In the genomic region with DNA sequence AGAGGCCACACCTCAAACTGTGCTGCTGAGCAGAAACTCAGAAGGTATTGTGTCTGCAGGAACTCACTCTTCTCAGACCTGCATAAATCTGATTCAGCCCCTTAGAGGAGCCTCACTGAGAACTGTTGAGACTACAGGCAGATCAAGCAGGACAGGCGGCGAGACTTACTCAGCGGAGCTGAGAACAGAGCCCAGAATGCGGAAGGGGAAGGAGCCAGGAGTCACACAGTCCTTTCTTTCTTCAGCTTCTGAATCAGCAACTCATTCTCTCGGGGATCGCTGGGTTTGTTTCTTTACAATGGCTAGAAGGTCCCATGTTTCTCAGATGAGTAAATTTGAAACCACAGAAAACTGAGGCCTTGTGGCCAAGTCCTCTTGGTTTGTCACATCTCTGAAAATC, we compare ENCODE assay signal across 8 cellular contexts. TPM values are rescaled to one million over a fixed set of nuclear protein-coding genes. Genes with fewer than 3 reads are reported as not detected.
DNase-seq lines count a peak whose midpoint lies in the region; ATAC-seq and TF ChIP-seq lines count a peak whose summit lies in the region.

No MANE protein-coding gene starts in this region.

- no peaks in the 10 kb centered on the region for H3K27me3 ChIP-seq in ascending aorta

- H3K4me1 ChIP-seq in ascending aorta = peaks cover 0 to under 1% of the 10 kb centered on the region in 2 donors

- H3K27ac Mint-ChIP-seq in stimulated activated naive CD8-positive, alpha-beta T cell treated with anti-CD3 and anti-CD28 coated beads, Interleukin-15, Interleukin-2, amounts not matched to agents 100 ng/mL and 50 ng/mL, for 24 hours = peak overlapping the region; percentile 1
- H3K27ac Mint-ChIP-seq in activated T-helper 2 cell treated with anti-CD3 and anti-CD28 coated beads, Interferon-gamma antibody, Interleukin-2, Interleukin-4, amounts not matched to agents 10 μg/mL and 5 μg/mL and 100 μg/mL, durations not matched to agents 14 hours and 24 hours and 36 hours = no peak overlapping the region

- H3K4me3 ChIP-seq in ascending aorta = no peak overlapping the region

- H3K9me3 Mint-ChIP-seq in stimulated activated naive CD8-positive, alpha-beta T cell treated with anti-CD3 and anti-CD28 coated beads, Interleukin-15, Interleukin-2, amounts not matched to agents 100 ng/mL and 50 ng/mL, for 24 hours = no peaks in the 10 kb centered on the region
- no peaks in the 10 kb centered on the region for H3K9me3 Mint-ChIP-seq in activated T-helper 2 cell treated with anti-CD3 and anti-CD28 coated beads, Interferon-gamma antibody, Interleukin-2, Interleukin-4, amounts not matched to agents 10 μg/mL and 5 μg/mL and 100 μg/mL, durations not matched to agents 14 hours and 24 hours and 36 hours

- intact Hi-C loops in ascending aorta (cut with DNase I) = loop anchor here (2.0 kb wide), 2 partner anchors 23 to 73 kb away; partner anchors contain the start of gene EMP1
- intact Hi-C loops in activated T-helper 2 cell treated with anti-CD3 and anti-CD28 coated beads, Interferon-gamma antibody, Interleukin-2, Interleukin-4, amounts not matched to agents 10 μg/mL and 5 μg/mL and 100 μg/mL, durations not matched to agents 14 hours and 24 hours and 36 hours (cut with micrococcal nuclease) = no loop called here

- no peaks in the 10 kb centered on the region for H3K9me3 ChIP-seq in ascending aorta

- peaks cover 25% of the 10 kb centered on the region for H3K4me1 Mint-ChIP-seq in stimulated activated naive CD8-positive, alpha-beta T cell treated with anti-CD3 and anti-CD28 coated beads, Interleukin-15, Interleukin-2, amounts not matched to agents 100 ng/mL and 50 ng/mL, for 24 hours (ENCODE audit: low read depth)
- H3K4me1 Mint-ChIP-seq in activated T-helper 2 cell treated with anti-CD3 and anti-CD28 coated beads, Interferon-gamma antibody, Interleukin-2, Interleukin-4, amounts not matched to agents 10 μg/mL and 5 μg/mL and 100 μg/mL, durations not matched to agents 14 hours and 24 hours and 36 hours (ENCODE audit: low read depth) = peaks cover 17% of the 10 kb centered on the region

- H3K4me3 Mint-ChIP-seq in stimulated activated naive CD8-positive, alpha-beta T cell treated with anti-CD3 and anti-CD28 coated beads, Interleukin-15, Interleukin-2, amounts not matched to agents 100 ng/mL and 50 ng/mL, for 24 hours = no peak overlapping the region
- H3K4me3 Mint-ChIP-seq in activated T-helper 2 cell treated with anti-CD3 and anti-CD28 coated beads, Interferon-gamma antibody, Interleukin-2, Interleukin-4, amounts not matched to agents 10 μg/mL and 5 μg/mL and 100 μg/mL, durations not matched to agents 14 hours and 24 hours and 36 hours (ENCODE audit: low read depth) = no peak overlapping the region

- DNase-seq in ELR (ENCODE audit: low read depth) = peak; percentile 98
- DNase-seq in ascending aorta (ENCODE audit: low spot score in 2 of 2) = peak; percentile 41 to 87
- peak; percentile 96 for DNase-seq in iris pigment epithelial cell (ENCODE audit: low read depth)
- no peak for DNase-seq in activated T-helper 2 cell treated with anti-CD3 and anti-CD28 coated beads, Interferon-gamma antibody, Interleukin-2, Interleukin-4, amounts not matched to agents 10 μg/mL and 5 μg/mL and 100 μg/mL, durations not matched to agents 14 hours and 24 hours and 36 hours (ENCODE audit: low spot score)
- no peak for DNase-seq in activated gamma-delta T cell treated with Interleukin-2 at 50 U/mL for 16 hours

- peak overlapping the region in 1 of 2 donors; percentile 23 for H3K27ac ChIP-seq in ascending aorta

- peak; percentile 85 for ATAC-seq in GM21381 (IDR thresholded peaks at IDR 0.05; ENCODE audit: unreplicated experiment)
- peak; percentile 91 for ATAC-seq in HG03558 (IDR thresholded peaks at IDR 0.05; ENCODE audit: extremely low read depth, unreplicated experiment)

- no peak for TF ChIP-seq CTCF in ascending aorta (IDR thresholded peaks at IDR 0.05)

- no peaks in the 10 kb centered on the region for H3K36me3 Mint-ChIP-seq in stimulated activated naive CD8-positive, alpha-beta T cell treated with anti-CD3 and anti-CD28 coated beads, Interleukin-15, Interleukin-2, amounts not matched to agents 100 ng/mL and 50 ng/mL, for 24 hours (ENCODE audit: low read depth)
- H3K36me3 Mint-ChIP-seq in activated T-helper 2 cell treated with anti-CD3 and anti-CD28 coated beads, Interferon-gamma antibody, Interleukin-2, Interleukin-4, amounts not matched to agents 10 μg/mL and 5 μg/mL and 100 μg/mL, durations not matched to agents 14 hours and 24 hours and 36 hours (ENCODE audit: low read depth) = no peaks in the 10 kb centered on the region

- peaks cover 13% of the 10 kb centered on the region for H3K27me3 Mint-ChIP-seq in stimulated activated naive CD8-positive, alpha-beta T cell treated with anti-CD3 and anti-CD28 coated beads, Interleukin-15, Interleukin-2, amounts not matched to agents 100 ng/mL and 50 ng/mL, for 24 hours
- H3K27me3 Mint-ChIP-seq in activated T-helper 2 cell treated with anti-CD3 and anti-CD28 coated beads, Interferon-gamma antibody, Interleukin-2, Interleukin-4, amounts not matched to agents 10 μg/mL and 5 μg/mL and 100 μg/mL, durations not matched to agents 14 hours and 24 hours and 36 hours (ENCODE audit: low read depth) = peaks cover 60% of the 10 kb centered on the region

- no peaks in the 10 kb centered on the region for H3K36me3 ChIP-seq in ascending aorta

RNA-seq across cellular contexts. Expression of gene EMP1, which starts 23.0 kb away (rescaled TPM):
- 588 TPM for total RNA-seq in ascending aorta
- 9.5 and 10.2 TPM in 2 replicates for total RNA-seq in activated T-helper 2 cell treated with anti-CD3 and anti-CD28 coated beads, Interferon-gamma antibody, Interleukin-2, Interleukin-4, amounts not matched to agents 10 μg/mL and 5 μg/mL and 100 μg/mL, durations not matched to agents 14 hours and 24 hours and 36 hours

Comparison
In these comparisons a context has a peak if more than half of its experiments do, and no peak if none do; other contexts are left out.
1. DNase-seq: peak in ELR (single experiment), ascending aorta (2 of 2) and iris pigment epithelial cell (single experiment); none in activated T-helper 2 cell treated with anti-CD3 and anti-CD28 coated beads, Interferon-gamma antibody, Interleukin-2, Interleukin-4, amounts not matched to agents 10 μg/mL and 5 μg/mL and 100 μg/mL, durations not matched to agents 14 hours and 24 hours and 36 hours (single experiment) and activated gamma-delta T cell treated with Interleukin-2 at 50 U/mL for 16 hours (single experiment).
2. RNA of gene EMP1, which starts 23.0 kb away (total RNA-seq): 588 TPM in ascending aorta (single experiment); 9.5 to 10.2 TPM in activated T-helper 2 cell treated with anti-CD3 and anti-CD28 coated beads, Interferon-gamma antibody, Interleukin-2, Interleukin-4, amounts not matched to agents 10 μg/mL and 5 μg/mL and 100 μg/mL, durations not matched to agents 14 hours and 24 hours and 36 hours; every median in the first group is over 10 times any median in the second.